8 cellular contexts compared by ENCODE assay signal in the genomic region with DNA sequence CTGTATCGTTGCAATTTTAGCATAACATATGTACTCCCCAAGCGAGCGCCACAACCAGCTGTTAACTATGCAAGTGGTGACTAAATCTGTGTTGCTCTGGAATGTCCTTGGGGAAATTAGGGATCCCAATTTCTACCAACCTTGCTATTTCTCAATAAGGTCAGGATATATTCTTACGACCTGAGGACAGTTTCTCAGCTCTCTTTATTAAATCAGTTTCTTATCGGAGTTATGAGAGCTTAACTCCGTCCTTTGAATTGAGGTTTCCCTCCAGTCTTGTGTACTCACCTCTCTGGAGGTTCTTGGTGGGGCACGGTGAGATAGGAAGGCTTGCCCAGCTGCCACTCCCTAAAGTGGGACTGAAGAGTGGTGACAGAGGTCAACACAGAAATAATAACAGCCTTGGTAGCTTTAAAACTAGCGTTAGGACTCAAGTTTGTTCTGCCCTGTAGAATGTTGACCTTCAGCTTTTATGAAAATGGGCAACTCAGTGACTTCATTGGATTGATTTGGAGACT. TPM values are rescaled to one million over a fixed set of nuclear protein-coding genes. Genes with fewer than 3 reads are reported as not detected.
DNase-seq lines count a peak whose midpoint lies in the region; ATAC-seq and TF ChIP-seq lines count a peak whose summit lies in the region.

No MANE protein-coding gene starts in this region.

- H3K36me3 Mint-ChIP-seq in progenitor cell of endocrine pancreas (ENCODE audit: insufficient read depth): peaks cover 25% of the 10 kb centered on the region

- H3K27ac Mint-ChIP-seq in progenitor cell of endocrine pancreas: peak overlapping the region; percentile 100

- H3K27me3 Mint-ChIP-seq in progenitor cell of endocrine pancreas: no peaks in the 10 kb centered on the region

- H3K4me3 ChIP-seq in GM12875 (ENCODE audit: low read depth, low read length) (peak overlapping the region; percentile 49), Peyer's patch (peak overlapping the region; percentile 64 to 76 (median 72)), esophagus squamous epithelium (peak overlapping the region; percentile 50 to 92 (median 62))

- peaks cover 0 to 48% (median 0%) of the 10 kb centered on the region in 3 donors for H3K36me3 ChIP-seq in Peyer's patch
- peaks cover 3 to 53% (median 35%) of the 10 kb centered on the region in 3 donors for H3K36me3 ChIP-seq in esophagus squamous epithelium

- H3K27ac ChIP-seq in Peyer's patch (peak overlapping the region; percentile 87 to 97 (median 92)), esophagus squamous epithelium (peak overlapping the region; percentile 90 to 98 (median 96))

- no peaks in the 10 kb centered on the region for H3K9me3 ChIP-seq in Peyer's patch
- H3K9me3 ChIP-seq in esophagus squamous epithelium: no peaks in the 10 kb centered on the region

- H3K9me3 Mint-ChIP-seq in progenitor cell of endocrine pancreas (ENCODE audit: low read depth): no peaks in the 10 kb centered on the region

- intact Hi-C loops in esophagus squamous epithelium (cut with DNase I): no loop called here

- 2 to 8% methylated on average over 8 of the region's 8 CpGs for WGBS in esophagus squamous epithelium, 2 donors

- no peak for ATAC-seq in HG03460 (IDR thresholded peaks at IDR 0.05; ENCODE audit: unreplicated experiment)
- ATAC-seq in HG02885 (IDR thresholded peaks at IDR 0.05; ENCODE audit: poor library complexity, unreplicated experiment): no peak

- DNase-seq in Peyer's patch (peak in 1 of 3 donors; percentile 57), esophagus squamous epithelium (lab: John Stamatoyannopoulos, UW) (no peak), progenitor cell of endocrine pancreas (ENCODE audit: low spot score, unreplicated experiment) (no peak), HuH-7.5 (ENCODE audit: low spot score) (no peak), Kasumi-1 (lab: John Stamatoyannopoulos, UW) (no peak)

- TF ChIP-seq CTCF in GM12875 (IDR thresholded peaks at IDR 0.05; ENCODE audit: borderline replicate concordance, insufficient read depth, low read depth, low read length) (no peak), Peyer's patch (IDR thresholded peaks at IDR 0.05) (no peak), esophagus squamous epithelium (IDR thresholded peaks at IDR 0.05) (no peak), progenitor cell of endocrine pancreas (IDR thresholded peaks at IDR 0.05; ENCODE audit: unreplicated experiment) (no peak)

- H3K4me1 Mint-ChIP-seq in progenitor cell of endocrine pancreas (ENCODE audit: low read depth): peaks cover 19% of the 10 kb centered on the region

- H3K27me3 ChIP-seq in Peyer's patch (no peaks in the 10 kb centered on the region), esophagus squamous epithelium (no peaks in the 10 kb centered on the region)

- TF ChIP-seq POLR2A in Peyer's patch (IDR thresholded peaks at IDR 0.05) (peak; percentile 20 to 70), esophagus squamous epithelium (IDR thresholded peaks at IDR 0.05) (no peak)

- peak overlapping the region; percentile 100 for H3K4me3 Mint-ChIP-seq in progenitor cell of endocrine pancreas (ENCODE audit: low read depth)

- peaks cover 0 to 22% (median 9%) of the 10 kb centered on the region in 4 donors for H3K4me1 ChIP-seq in Peyer's patch
- H3K4me1 ChIP-seq in esophagus squamous epithelium: peaks cover 6 to 32% (median 19%) of the 10 kb centered on the region in 3 donors

RNA-seq across cellular contexts. Expression of gene MRPS18B, which starts 0.7 kb away (rescaled TPM):
- total RNA-seq in Peyer's patch: 10 to 100 TPM; 35.3 to 59.8 (median 42.5) TPM
- total RNA-seq in esophagus squamous epithelium: 10 to 100 TPM; 31.0 to 56.3 (median 40.6) TPM
- 27.5 and 28.2 TPM in 2 replicates for total RNA-seq in progenitor cell of endocrine pancreas

RNA-seq across cellular contexts. Expression of gene PPP1R10, which starts 1.3 kb away (rescaled TPM):
- 10 to 100 TPM; 47.6 to 74.0 (median 61.3) TPM for total RNA-seq in Peyer's patch
- total RNA-seq in esophagus squamous epithelium: 10 to 100 TPM; 24.2 to 32.6 (median 25.9) TPM
- 141 and 142 TPM in 2 replicates for total RNA-seq in progenitor cell of endocrine pancreas

RNA-seq across cellular contexts. Expression of gene ATAT1, which starts 8.3 kb away (rescaled TPM):
- total RNA-seq in Peyer's patch (10 to 100 TPM in 2 of 4 donors, 1 to 10 TPM in 2; 8.2 to 25.2 (median 15.1) TPM), esophagus squamous epithelium (1 to 10 TPM; 5.0 to 6.7 (median 6.3) TPM), progenitor cell of endocrine pancreas (71.2 and 74.2 TPM in 2 replicates)

RNA-seq across cellular contexts. Expression of gene C6orf136, which starts 28.6 kb away (rescaled TPM):
- total RNA-seq in Peyer's patch: 100 to 1,000 TPM in 2 of 4 donors, 10 to 100 TPM in 2; 35.5 to 111 (median 83.8) TPM
- 10 to 100 TPM in 3 of 4 donors, 1 to 10 TPM in 1; 8.3 to 17.5 (median 12.7) TPM for total RNA-seq in esophagus squamous epithelium
- 18.8 and 19.5 TPM in 2 replicates for total RNA-seq in progenitor cell of endocrine pancreas

RNA-seq across cellular contexts. Expression of gene ABCF1, which starts 47.1 kb away (rescaled TPM):
- 100 to 1,000 TPM in 1 of 4 donors, 10 to 100 TPM in 3; 38.6 to 328 (median 45.2) TPM for total RNA-seq in Peyer's patch
- total RNA-seq in esophagus squamous epithelium: 10 to 100 TPM; 31.0 to 42.3 (median 36.0) TPM
- 72.0 and 78.7 TPM in 2 replicates for total RNA-seq in progenitor cell of endocrine pancreas

Comparison
In these comparisons a context has a peak if more than half of its experiments do, and no peak if none do; other contexts are left out.
1. POLR2A ChIP-seq: peak in Peyer's patch (2 of 2); none in esophagus squamous epithelium (0 of 4).
2. Peak in every context shown above with its lines, with median percentiles within 50 percentile points of each other: H3K4me3 ChIP-seq.